In genomic region chr20:58429303-58429702, GRCh38 we compare ENCODE assay signal across 29 cellular contexts.
"Had no signal": no experiment of that assay in that cellular context is flagged by ENCODE, and none has a peak within 500 bp of the region (broad histone marks: within the 10 kb centered on the region; RNA-seq: fewer than 3 reads in every experiment).

No MANE protein-coding gene starts in this region.

- ATAC-seq: activated CD4-positive, CD25-positive, alpha-beta regulatory T cell treated with anti-CD3 and anti-CD28 coated beads, Interleukin-2, amount 50 U/mL, for 24 hours; activated CD8-positive, alpha-beta memory T cell treated with anti-CD3 and anti-CD28 coated beads, Interleukin-2, amount 10 ng/mL, durations not matched to agents 7 days and 5 days; activated naive CD4-positive, alpha-beta T cell treated with anti-CD3 and anti-CD28 coated beads, Interleukin-2, amount 50 U/mL, for 72 hours; activated naive CD8-positive, alpha-beta T cell treated with anti-CD3 and anti-CD28 coated beads, Interleukin-2, amount 50 U/mL, for 24 hours; body of pancreas; T-helper 17 cell had no signal

- H3K27ac ChIP-seq: ascending aorta, body of pancreas, Peyer's patch, RWPE1, SJSA1, VCaP had no signal

- H3K27me3 Mint-ChIP-seq: activated CD8-positive, alpha-beta memory T cell treated with anti-CD3 and anti-CD28 coated beads, Interleukin-2, amount 10 ng/mL, durations not matched to agents 7 days and 5 days; activated naive CD8-positive, alpha-beta T cell treated with anti-CD3 and anti-CD28 coated beads, Interleukin-2, amount 50 U/mL, for 24 hours; activated T-cell treated with anti-CD3 and anti-CD28 coated beads, Interleukin-2, amount 50 U/mL, for 24 hours; central memory CD8-positive, alpha-beta T cell; T-helper 17 cell had no signal

- H3K9me3 ChIP-seq: ascending aorta, body of pancreas, Peyer's patch, SJSA1 had no signal

- H3K36me3 ChIP-seq: Peyer's patch had no signal

- H3K27me3 ChIP-seq: ascending aorta, body of pancreas, Peyer's patch, SJSA1 had no signal

- H3K9me3 Mint-ChIP-seq: activated naive CD8-positive, alpha-beta T cell treated with anti-CD3 and anti-CD28 coated beads, Interleukin-2, amount 50 U/mL, for 24 hours; activated T-cell treated with anti-CD3 and anti-CD28 coated beads, Interleukin-2, amount 50 U/mL, for 24 hours; central memory CD8-positive, alpha-beta T cell had no signal

- H3K4me3 Mint-ChIP-seq: activated CD8-positive, alpha-beta memory T cell treated with anti-CD3 and anti-CD28 coated beads, Interleukin-2, amount 10 ng/mL, durations not matched to agents 7 days and 5 days; activated naive CD8-positive, alpha-beta T cell treated with anti-CD3 and anti-CD28 coated beads, Interleukin-2, amount 50 U/mL, for 24 hours; activated T-cell treated with anti-CD3 and anti-CD28 coated beads, Interleukin-2, amount 50 U/mL, for 24 hours; central memory CD8-positive, alpha-beta T cell; T-helper 17 cell had no signal

- H3K27ac Mint-ChIP-seq: activated CD8-positive, alpha-beta memory T cell treated with anti-CD3 and anti-CD28 coated beads, Interleukin-2, amount 10 ng/mL, durations not matched to agents 7 days and 5 days; activated naive CD8-positive, alpha-beta T cell treated with anti-CD3 and anti-CD28 coated beads, Interleukin-2, amount 50 U/mL, for 24 hours; activated T-cell treated with anti-CD3 and anti-CD28 coated beads, Interleukin-2, amount 50 U/mL, for 24 hours; T-helper 17 cell had no signal

- H3K4me3 ChIP-seq: ascending aorta, body of pancreas, Peyer's patch, SJSA1 had no signal

- DNase-seq: activated CD4-positive, alpha-beta T cell treated with anti-CD3 and anti-CD28 coated beads for 48 hours; activated CD4-positive, alpha-beta T cell treated with anti-CD3 and anti-CD28 coated beads, Interleukin-2, amount 50 U/mL, for 4 hours; activated CD8-positive, alpha-beta memory T cell treated with anti-CD3 and anti-CD28 coated beads, Interleukin-2, amount 10 ng/mL, durations not matched to agents 7 days and 5 days; activated effector memory CD4-positive, alpha-beta T cell treated with anti-CD3 and anti-CD28 coated beads, Interleukin-2, amount 50 U/mL, for 16 hours; activated naive CD4-positive, alpha-beta T cell treated with Interleukin-2 at 50 U/mL for 16 hours; activated naive CD8-positive, alpha-beta T cell treated with anti-CD3 and anti-CD28 coated beads, Interleukin-2, amount 50 U/mL, for 24 hours; activated T-cell treated with anti-CD3 and anti-CD28 coated beads, Interleukin-2, amount 50 U/mL, for 24 hours; amniotic stem cell; body of pancreas; NCI-H1092; NCI-H1417; NCI-H1694; NCI-H2029; NCI-H345; NCI-H510A; NCI-H526 treated with DMSO at 0.1 percent for 48 hours; NCI-H82; OCI-M1; Peyer's patch; Right ventricle myocardium superior; T-helper 17 cell; T-helper 9 cell had no signal
